16 cellular contexts compared by ENCODE assay signal in genomic region chr11:86145439-86146156, GRCh38.
DNase-seq lines count a peak whose midpoint lies in the region; ATAC-seq, FAIRE-seq and TF ChIP-seq lines count a peak whose summit lies in the region.
"Had no signal": no experiment of that assay in that cellular context is flagged by ENCODE, and none has a peak within 500 bp of the region (broad histone marks: within the 10 kb centered on the region; RNA-seq: fewer than 3 reads in every experiment).

No MANE protein-coding gene starts in this region.

- H3K4me1 ChIP-seq in kidney (ENCODE audit: control insufficient read depth in 1 of 2, insufficient read depth in 1 of 2, low read depth in 1 of 2, low read length in 2 of 2): peaks cover 18 to 27% of the 10 kb centered on the region in 2 donors
- H3K4me1 ChIP-seq: uterus had no signal

- peak overlapping the region; percentile 76 to 84 for H3K27ac ChIP-seq in kidney (ENCODE audit: low read depth in 2 of 2, low read length in 2 of 2)
- H3K27ac ChIP-seq: adrenal gland, gastroesophageal sphincter, SJCRH30, uterus had no signal

- H3K36me3 ChIP-seq in kidney (ENCODE audit: control insufficient read depth in 1 of 2, insufficient read depth in 2 of 2, low read length in 2 of 2): no peaks in the 10 kb centered on the region
- H3K36me3 ChIP-seq: adrenal gland; BLaER1 treated with 17β-estradiol and CSF1 and Interleukin-3, amounts not matched to agents 10 nM and 100 nM; gastroesophageal sphincter; SJCRH30; uterus had no signal

- H3K9ac ChIP-seq in kidney (ENCODE audit: low read length in 2 of 2): no peak overlapping the region
- H3K9ac ChIP-seq: BLaER1 treated with 17β-estradiol and CSF1 and Interleukin-3, amounts not matched to agents 10 nM and 100 nM had no signal

- H3K4me3 ChIP-seq in kidney (ENCODE audit: low read length in 2 of 2): peak overlapping the region; percentile 40 to 52
- H3K4me3 ChIP-seq: adrenal gland; BLaER1 treated with 17β-estradiol and CSF1 and Interleukin-3, amounts not matched to agents 10 nM and 100 nM; gastroesophageal sphincter; mucosa of descending colon; SJCRH30; uterus had no signal

- peak in 68 of 76 experiments; percentile 8 to 84 (median 57) for DNase-seq in HUDEP-2 (lab: John Stamatoyannopoulos, UW; ENCODE audit: unreplicated experiment in 76 of 76)
- DNase-seq in kidney: no peak
- no peak for DNase-seq in NCI-H526 (lab: John Stamatoyannopoulos, UW)
- no peak for DNase-seq in SHP77 (lab: John Stamatoyannopoulos, UW)
- DNase-seq: activated CD8-positive, alpha-beta T cell treated with anti-CD3 and anti-CD28 coated beads for 36 hours; adrenal gland; DMS79 treated with DMSO at 0.1 percent for 48 hours; IMR-90; mucosa of descending colon; SJCRH30; uterus had no signal

- no peak for TF ChIP-seq CTCF in kidney (IDR thresholded peaks at IDR 0.05; ENCODE audit: borderline replicate concordance, extremely low read depth, insufficient read depth)

- peak; percentile 45 for ATAC-seq in GM19438 (IDR thresholded peaks at IDR 0.05; ENCODE audit: low read depth, unreplicated experiment)
- ATAC-seq in GM19324 (IDR thresholded peaks at IDR 0.05; ENCODE audit: low FRiP score, unreplicated experiment): no peak
- ATAC-seq in GM19455 (IDR thresholded peaks at IDR 0.05; ENCODE audit: unreplicated experiment): no peak
- ATAC-seq: activated CD8-positive, alpha-beta T cell treated with anti-CD3 and anti-CD28 coated beads for 36 hours; gastroesophageal sphincter; mucosa of descending colon had no signal

- no peaks in the 10 kb centered on the region for H3K9me3 ChIP-seq in kidney (ENCODE audit: control insufficient read depth in 1 of 2, low read length in 2 of 2)
- H3K9me3 ChIP-seq: adrenal gland; BLaER1 treated with 17β-estradiol and CSF1 and Interleukin-3, amounts not matched to agents 10 nM and 100 nM; gastroesophageal sphincter; mucosa of descending colon; SJCRH30; uterus had no signal

- intact Hi-C loops in kidney (cut with DNase I): no loop called here

- FAIRE-seq in kidney (lab: Jason Lieb, UNC): no peak

Comparison
In these comparisons a context has a peak if more than half of its experiments do, and no peak if none do; other contexts are left out.
1. DNase-seq: peak in HUDEP-2 (68 of 76); none in kidney (single experiment), NCI-H526 (0 of 2) and SHP77 (0 of 2).